15 cellular contexts compared by ENCODE assay signal in the genomic region with DNA sequence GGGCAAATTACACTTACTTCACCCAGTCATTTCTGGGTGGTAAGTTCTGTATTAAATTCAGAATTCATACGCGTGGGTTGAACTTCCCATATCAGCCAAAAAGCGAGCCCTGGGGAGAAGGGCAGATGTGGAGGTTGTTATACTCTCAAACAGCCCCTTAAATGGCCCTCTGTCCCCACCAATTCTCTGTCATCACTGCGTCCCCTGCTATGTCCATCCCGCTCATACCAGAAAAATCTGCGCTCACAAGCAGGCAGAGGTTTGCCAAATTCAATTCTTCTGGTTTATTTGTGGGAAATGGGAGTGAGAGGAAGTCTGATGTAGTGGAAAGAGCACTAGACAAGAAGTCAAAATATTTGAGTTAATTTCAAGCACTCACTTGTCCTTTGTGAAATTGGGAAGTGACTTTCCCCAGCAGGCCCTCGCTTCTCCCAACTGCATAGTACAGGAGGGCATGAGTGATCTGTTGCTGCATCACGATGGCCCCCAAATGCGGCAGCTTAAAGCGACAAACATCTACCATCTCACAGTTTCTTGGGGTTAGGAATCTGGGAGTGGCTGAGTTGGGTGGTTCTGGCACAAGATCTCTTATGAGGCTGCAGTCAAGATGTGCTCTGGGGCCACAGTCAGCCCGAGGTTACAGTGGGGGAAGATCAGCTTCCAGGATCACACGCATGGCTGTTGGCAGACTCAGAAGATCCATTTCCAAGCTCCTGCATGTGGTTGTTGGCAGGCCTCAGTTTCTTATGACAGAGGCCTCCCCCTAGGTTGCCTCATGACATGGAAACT.
DNase-seq lines count a peak whose midpoint lies in the region; ATAC-seq and TF ChIP-seq lines count a peak whose summit lies in the region.
"Had no signal": no experiment of that assay in that cellular context is flagged by ENCODE, and none has a peak within 500 bp of the region (broad histone marks: within the 10 kb centered on the region; RNA-seq: fewer than 3 reads in every experiment).

No MANE protein-coding gene starts in this region.

- no peak overlapping the region for H2AK5ac ChIP-seq in neuronal stem cell (ENCODE audit: low read depth, low read length)

- H3K23ac ChIP-seq in neuronal stem cell (ENCODE audit: low read depth, low read length, poor library complexity): no peak overlapping the region

- H3K27ac Mint-ChIP-seq in natural killer cell treated with Interleukin-12 subunit alpha and Interleukin-12 subunit beta and Interleukin-15 and Interleukin-18, amount 100 ng/mL, for 72 hours: no peak overlapping the region
- H3K27ac Mint-ChIP-seq in natural killer cell (no peak overlapping the region), Caco-2 (ENCODE audit: unreplicated experiment) (no peak overlapping the region)
- H3K27ac Mint-ChIP-seq: activated naive CD4-positive, alpha-beta T cell treated with anti-CD3 and anti-CD28 coated beads for 36 hours; CD4-positive, CD25-positive, alpha-beta regulatory T cell had no signal

- H3K9me3 Mint-ChIP-seq in natural killer cell treated with Interleukin-12 subunit alpha and Interleukin-12 subunit beta and Interleukin-15 and Interleukin-18, amount 100 ng/mL, for 72 hours: no peaks in the 10 kb centered on the region
- H3K9me3 Mint-ChIP-seq in natural killer cell (no peaks in the 10 kb centered on the region), Caco-2 (ENCODE audit: unreplicated experiment) (no peaks in the 10 kb centered on the region)
- H3K9me3 Mint-ChIP-seq: activated naive CD4-positive, alpha-beta T cell treated with anti-CD3 and anti-CD28 coated beads for 36 hours had no signal

- H3K27ac ChIP-seq in neuronal stem cell (replicated peaks; ENCODE audit: low read length): no peak overlapping the region
- H3K27ac ChIP-seq: colonic mucosa had no signal

- no peak overlapping the region for H3K4me3 ChIP-seq in neuronal stem cell (ENCODE audit: low read length in 2 of 2)
- H3K4me3 ChIP-seq in mucosa of descending colon: no peak overlapping the region
- H3K4me3 ChIP-seq in Caco-2 (ENCODE audit: low read depth, low read length): no peak overlapping the region
- H3K4me3 ChIP-seq: colonic mucosa, tibial nerve had no signal

- peaks cover 14 to 16% of the 10 kb centered on the region in 2 donors for H3K4me1 Mint-ChIP-seq in natural killer cell treated with Interleukin-12 subunit alpha and Interleukin-12 subunit beta and Interleukin-15 and Interleukin-18, amount 100 ng/mL, for 72 hours (ENCODE audit: low read depth in 2 of 2)
- H3K4me1 Mint-ChIP-seq in natural killer cell (peaks cover 18 to 21% of the 10 kb centered on the region in 2 donors), Caco-2 (ENCODE audit: low read depth, unreplicated experiment) (no peaks in the 10 kb centered on the region)
- H3K4me1 Mint-ChIP-seq: CD4-positive, CD25-positive, alpha-beta regulatory T cell had no signal

- DNase-seq in natural killer cell treated with Interleukin-12 subunit alpha and Interleukin-12 subunit beta and Interleukin-15 and Interleukin-18, amount 100 ng/mL, for 72 hours (ENCODE audit: low spot score): peak; percentile 16
- DNase-seq in natural killer cell: no peak
- peak; percentile 58 for DNase-seq in cardiac septum (ENCODE audit: low spot score)
- no peak for DNase-seq in neuronal stem cell (ENCODE audit: low spot score)
- no peak for DNase-seq in mucosa of descending colon
- DNase-seq in Caco-2: no peak
- DNase-seq in RPMI8226: no peak
- DNase-seq: activated naive CD4-positive, alpha-beta T cell treated with anti-CD3 and anti-CD28 coated beads for 36 hours; CD4-positive, CD25-positive, alpha-beta regulatory T cell; colonic mucosa; MM.1S; NCI-H187; NCI-H510A had no signal

- no peak for TF ChIP-seq CTCF in natural killer cell (IDR thresholded peaks at IDR 0.05)
- TF ChIP-seq CTCF in mucosa of descending colon (IDR thresholded peaks at IDR 0.05): no peak
- no peak for TF ChIP-seq CTCF in Caco-2 (IDR thresholded peaks at IDR 0.05; ENCODE audit: insufficient read depth in 1 of 2, low read depth in 1 of 2, low read length in 1 of 2, severe bottlenecking in 1 of 2, unreplicated experiment in 1 of 2)

- no peak overlapping the region for H3K4ac ChIP-seq in neuronal stem cell (ENCODE audit: low read length)

- no peak overlapping the region for H2BK12ac ChIP-seq in neuronal stem cell (ENCODE audit: low read length)

- H2BK15ac ChIP-seq in neuronal stem cell (ENCODE audit: low read length): no peak overlapping the region

- H2BK120ac ChIP-seq in neuronal stem cell (ENCODE audit: low read depth, low read length): no peak overlapping the region

- CTCF ChIA-PET in Caco-2 (lab: Charles Lee): no interaction called here

- H4K8ac ChIP-seq in neuronal stem cell (ENCODE audit: low read depth, low read length): no peak overlapping the region

- no peak for ATAC-seq in natural killer cell treated with Interleukin-12 subunit alpha and Interleukin-12 subunit beta and Interleukin-15 and Interleukin-18, amount 100 ng/mL, for 72 hours
- ATAC-seq in natural killer cell: no peak
- no peak for ATAC-seq in mucosa of descending colon
- no peak for ATAC-seq in HG02678 (IDR thresholded peaks at IDR 0.05; ENCODE audit: unreplicated experiment)

- H2BK5ac ChIP-seq in neuronal stem cell (ENCODE audit: low read length): no peak overlapping the region

- peak overlapping the region; percentile 9 for H3K18ac ChIP-seq in neuronal stem cell (ENCODE audit: low read length)

- H3K36me3 ChIP-seq in neuronal stem cell (replicated peaks in 1 of 2; ENCODE audit: control insufficient read depth in 2 of 2, insufficient read depth in 2 of 2, low read length in 2 of 2): no peaks in the 10 kb centered on the region
- H3K36me3 ChIP-seq in mucosa of descending colon (ENCODE audit: low read depth): no peaks in the 10 kb centered on the region
- no peaks in the 10 kb centered on the region for H3K36me3 ChIP-seq in Caco-2 (ENCODE audit: control insufficient read depth, insufficient read depth, low read length)
- H3K36me3 ChIP-seq: colonic mucosa, tibial nerve had no signal

- BruUV-seq in Caco-2 (replicated peaks; lab: Mats Ljungman, UMichigan): no TSS peak

- no peak overlapping the region for H2AFZ ChIP-seq in neuronal stem cell (ENCODE audit: low read length)

- intact Hi-C loops in natural killer cell (cut with micrococcal nuclease) (no loop called here), cardiac septum (cut with DNase I) (no loop called here), mucosa of descending colon (cut with DNase I, micrococcal nuclease) (no loop called here), Caco-2 (cut with micrococcal nuclease; ENCODE audit: unreplicated experiment) (no loop called here)

- H3K36me3 Mint-ChIP-seq in natural killer cell treated with Interleukin-12 subunit alpha and Interleukin-12 subunit beta and Interleukin-15 and Interleukin-18, amount 100 ng/mL, for 72 hours: no peaks in the 10 kb centered on the region
- H3K36me3 Mint-ChIP-seq in natural killer cell (no peaks in the 10 kb centered on the region), Caco-2 (ENCODE audit: insufficient read depth, unreplicated experiment) (no peaks in the 10 kb centered on the region)
- H3K36me3 Mint-ChIP-seq: CD4-positive, CD25-positive, alpha-beta regulatory T cell had no signal

- H3K9me3 ChIP-seq in neuronal stem cell (replicated peaks in 1 of 2; ENCODE audit: control insufficient read depth in 2 of 2, insufficient read depth in 1 of 2, low read depth in 1 of 2, low read length in 2 of 2) (no peaks in the 10 kb centered on the region), mucosa of descending colon (no peaks in the 10 kb centered on the region), Caco-2 (no peaks in the 10 kb centered on the region)
- H3K9me3 ChIP-seq: colonic mucosa, tibial nerve had no signal

- H3K4me2 ChIP-seq in neuronal stem cell (ENCODE audit: insufficient read depth, low read length, poor library complexity, severe bottlenecking): no peak overlapping the region

- H3K27me3 ChIP-seq in neuronal stem cell (ENCODE audit: control insufficient read depth in 3 of 3, insufficient read depth in 3 of 3, low read depth in 1 of 3, low read length in 3 of 3) (peaks cover 0 to 4% (median 0%) of the 10 kb centered on the region in 3 experiments), Caco-2 (replicated peaks; ENCODE audit: control insufficient read depth, insufficient read depth, low read length) (no peaks in the 10 kb centered on the region)
- H3K27me3 ChIP-seq: colonic mucosa had no signal

- POLR2A ChIA-PET in Caco-2 (lab: Charles Lee): no interaction called here

- no peaks in the 10 kb centered on the region for H3K79me1 ChIP-seq in neuronal stem cell (ENCODE audit: low read depth, low read length)

- no peak overlapping the region for H3K9ac ChIP-seq in neuronal stem cell (ENCODE audit: low read depth, low read length, poor library complexity)

- peaks cover 33 to 40% of the 10 kb centered on the region in 2 donors for H3K4me1 ChIP-seq in neuronal stem cell (ENCODE audit: control insufficient read depth in 2 of 2, insufficient read depth in 1 of 2, low read depth in 1 of 2, low read length in 2 of 2)
- no peaks in the 10 kb centered on the region for H3K4me1 ChIP-seq in mucosa of descending colon (ENCODE audit: low read depth)
- H3K4me1 ChIP-seq in Caco-2: no peaks in the 10 kb centered on the region
- H3K4me1 ChIP-seq: colonic mucosa had no signal

- H3K14ac ChIP-seq in neuronal stem cell (ENCODE audit: low read length): no peak overlapping the region

- peaks cover 17 to 19% of the 10 kb centered on the region in 2 donors for H3K27me3 Mint-ChIP-seq in natural killer cell treated with Interleukin-12 subunit alpha and Interleukin-12 subunit beta and Interleukin-15 and Interleukin-18, amount 100 ng/mL, for 72 hours
- peaks cover 10 to 11% of the 10 kb centered on the region in 2 donors for H3K27me3 Mint-ChIP-seq in natural killer cell (ENCODE audit: low read depth in 2 of 2)
- H3K27me3 Mint-ChIP-seq in Caco-2 (ENCODE audit: insufficient read depth, unreplicated experiment): no peaks in the 10 kb centered on the region

- no peak overlapping the region for H4K91ac ChIP-seq in neuronal stem cell (ENCODE audit: low read depth, low read length, poor library complexity)

- no CpG with 5 or more reads among the region's 12 CpGs for WGBS in neuronal stem cell (ENCODE audit: extremely low coverage in 2 of 2, insufficient read length in 2 of 2, insufficient replicate concordance in 1 of 2), 2 donors

- no peak overlapping the region for H3K4me3 Mint-ChIP-seq in natural killer cell treated with Interleukin-12 subunit alpha and Interleukin-12 subunit beta and Interleukin-15 and Interleukin-18, amount 100 ng/mL, for 72 hours
- H3K4me3 Mint-ChIP-seq in natural killer cell (no peak overlapping the region), Caco-2 (ENCODE audit: unreplicated experiment) (no peak overlapping the region)
- H3K4me3 Mint-ChIP-seq: activated naive CD4-positive, alpha-beta T cell treated with anti-CD3 and anti-CD28 coated beads for 36 hours; CD4-positive, CD25-positive, alpha-beta regulatory T cell had no signal

Comparison
In these comparisons a context has a peak if more than half of its experiments do, and no peak if none do; other contexts are left out.
1. DNase-seq: peak in natural killer cell treated with Interleukin-12 subunit alpha and Interleukin-12 subunit beta and Interleukin-15 and Interleukin-18, amount 100 ng/mL, for 72 hours (single experiment) and cardiac septum (single experiment); none in natural killer cell (single experiment), neuronal stem cell (single experiment), mucosa of descending colon (0 of 3), Caco-2 (0 of 2) and RPMI8226 (single experiment).